In the genomic region with DNA sequence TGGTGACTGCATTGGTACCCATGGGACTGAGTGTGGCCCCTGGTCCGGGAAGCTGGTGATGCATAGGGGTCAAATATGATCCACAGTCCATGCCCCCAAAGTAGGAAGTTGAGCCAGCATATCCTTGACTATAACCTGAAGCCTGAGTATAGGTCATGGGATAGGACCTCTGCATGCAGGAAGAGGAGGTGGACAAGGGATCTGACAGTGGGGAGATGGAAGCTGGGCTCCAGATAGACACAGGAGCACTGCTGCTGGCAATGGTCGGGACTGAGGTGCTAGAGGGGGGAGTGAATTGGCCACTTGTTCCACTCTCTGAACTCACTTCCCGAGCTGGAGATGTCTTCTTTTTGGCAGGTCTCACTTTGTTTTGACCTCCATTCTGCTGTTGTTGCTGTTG, we compare ENCODE assay signal across 23 cellular contexts. TPM values are rescaled to one million over a fixed set of nuclear protein-coding genes. Genes with fewer than 3 reads are reported as not detected.
"Had no signal": no experiment of that assay in that cellular context is flagged by ENCODE, and none has a peak within 500 bp of the region (broad histone marks: within the 10 kb centered on the region; RNA-seq: fewer than 3 reads in every experiment).

No MANE protein-coding gene starts in this region.

- DNase-seq: activated CD4-positive, alpha-beta memory T cell treated with anti-CD3 and anti-CD28 coated beads, Interleukin-2, amount 10 ng/mL, durations not matched to agents 7 days and 5 days; activated CD4-positive, alpha-beta T cell treated with anti-CD3 and anti-CD28 coated beads, Interleukin-2, amount 10 ng/mL, durations not matched to agents 7 days and 5 days; activated CD4-positive, CD25-positive, alpha-beta regulatory T cell; activated CD8-positive, alpha-beta memory T cell treated with anti-CD3 and anti-CD28 coated beads, Interleukin-2, amount 50 U/mL, for 4 hours; activated naive CD4-positive, alpha-beta T cell treated with anti-CD3 and anti-CD28 coated beads, Interleukin-2, amount 50 U/mL, for 16 hours; activated naive CD8-positive, alpha-beta T cell treated with anti-CD3 and anti-CD28 coated beads, Interleukin-2, amount 10 ng/mL, durations not matched to agents 7 days and 5 days; adrenal gland; anterior cingulate cortex; caudate nucleus; IMR-90; KG1; NCI-H1092; NCI-H1417; NCI-H1930; NCI-H2171; NCI-H2227 treated with DMSO at 0.1 percent for 48 hours; NCI-H510A; NCI-H526 treated with DMSO at 0.1 percent for 48 hours; PC-3; SHP77; T-helper 17 cell; T-helper 9 cell had no signal

- H3K4me3 Mint-ChIP-seq: activated CD4-positive, alpha-beta memory T cell treated with anti-CD3 and anti-CD28 coated beads, Interleukin-2, amount 10 ng/mL, durations not matched to agents 7 days and 5 days; activated CD4-positive, alpha-beta T cell treated with anti-CD3 and anti-CD28 coated beads, Interleukin-2, amount 10 ng/mL, durations not matched to agents 7 days and 5 days; activated naive CD8-positive, alpha-beta T cell treated with anti-CD3 and anti-CD28 coated beads, Interleukin-2, amount 10 ng/mL, durations not matched to agents 7 days and 5 days; T-helper 17 cell had no signal

- H3K4me1 Mint-ChIP-seq: activated naive CD8-positive, alpha-beta T cell treated with anti-CD3 and anti-CD28 coated beads, Interleukin-2, amount 10 ng/mL, durations not matched to agents 7 days and 5 days; T-helper 17 cell had no signal

- H3K36me3 ChIP-seq: adrenal gland, breast epithelium had no signal

- H3K36me3 Mint-ChIP-seq: activated naive CD8-positive, alpha-beta T cell treated with anti-CD3 and anti-CD28 coated beads, Interleukin-2, amount 10 ng/mL, durations not matched to agents 7 days and 5 days had no signal

- H3K27ac ChIP-seq: adrenal gland, breast epithelium had no signal

- H3K27ac Mint-ChIP-seq: activated CD4-positive, alpha-beta memory T cell treated with anti-CD3 and anti-CD28 coated beads, Interleukin-2, amount 10 ng/mL, durations not matched to agents 7 days and 5 days; activated CD4-positive, alpha-beta T cell treated with anti-CD3 and anti-CD28 coated beads, Interleukin-2, amount 10 ng/mL, durations not matched to agents 7 days and 5 days; activated naive CD8-positive, alpha-beta T cell treated with anti-CD3 and anti-CD28 coated beads, Interleukin-2, amount 10 ng/mL, durations not matched to agents 7 days and 5 days; T-helper 17 cell had no signal

- H3K4me3 ChIP-seq: adrenal gland, breast epithelium had no signal

- H3K9me3 Mint-ChIP-seq: activated CD4-positive, alpha-beta memory T cell treated with anti-CD3 and anti-CD28 coated beads, Interleukin-2, amount 10 ng/mL, durations not matched to agents 7 days and 5 days; activated CD4-positive, alpha-beta T cell treated with anti-CD3 and anti-CD28 coated beads, Interleukin-2, amount 10 ng/mL, durations not matched to agents 7 days and 5 days; activated naive CD8-positive, alpha-beta T cell treated with anti-CD3 and anti-CD28 coated beads, Interleukin-2, amount 10 ng/mL, durations not matched to agents 7 days and 5 days had no signal

- H3K4me1 ChIP-seq: breast epithelium had no signal

- H3K9me3 ChIP-seq: breast epithelium had no signal

RNA-seq across cellular contexts. Expression of a gene that starts 8.4 kb away (rescaled TPM):
- polyA plus RNA-seq: adrenal gland, IMR-90 had no signal
